1 cellular context compared by ENCODE assay signal in genomic region chr6:27788376-27788775, GRCh38.
DNase-seq lines count a peak whose midpoint lies in the region; TF ChIP-seq lines count a peak whose summit lies in the region.
"Not testable (repeated sequence)": the region's sequence is repeated elsewhere in the genome, so short reads cannot be mapped to it uniquely, and the experiment has no call there.

No MANE protein-coding gene starts in this region.

- H3K27ac ChIP-seq in spleen: not testable (repeated sequence)

- TF ChIP-seq CTCF in spleen (IDR thresholded peaks at IDR 0.05 in 8 of 11, conservative IDR thresholded peaks at IDR 0.05 in 3 of 11): not testable (repeated sequence)

- DNase-seq in spleen: peak; percentile 24

- 91 to 99% (median 92%) methylated on average over 17 of the region's 17 CpGs for WGBS in spleen, 5 donors

- TF ChIP-seq POLR2A in spleen (IDR thresholded peaks at IDR 0.05): not testable (repeated sequence)

- H3K4me1 ChIP-seq in spleen: peaks cover 0 to 26% (median 20%) of the 10 kb centered on the region in 6 donors

- peaks cover 0 to 26% (median 0%) of the 10 kb centered on the region in 7 donors for H3K27me3 ChIP-seq in spleen (replicated peaks in 1 of 7)

- not testable (repeated sequence) for H3K4me3 ChIP-seq in spleen

- intact Hi-C loops in spleen (cut with DNase I; ENCODE audit: low total_unique reads): not testable (repeated sequence)

- H3K36me3 ChIP-seq in spleen: not testable (repeated sequence)

- not testable (repeated sequence) for H3K9me3 ChIP-seq in spleen
